ENCODE assay signal across 1 cellular context in the genomic region with DNA sequence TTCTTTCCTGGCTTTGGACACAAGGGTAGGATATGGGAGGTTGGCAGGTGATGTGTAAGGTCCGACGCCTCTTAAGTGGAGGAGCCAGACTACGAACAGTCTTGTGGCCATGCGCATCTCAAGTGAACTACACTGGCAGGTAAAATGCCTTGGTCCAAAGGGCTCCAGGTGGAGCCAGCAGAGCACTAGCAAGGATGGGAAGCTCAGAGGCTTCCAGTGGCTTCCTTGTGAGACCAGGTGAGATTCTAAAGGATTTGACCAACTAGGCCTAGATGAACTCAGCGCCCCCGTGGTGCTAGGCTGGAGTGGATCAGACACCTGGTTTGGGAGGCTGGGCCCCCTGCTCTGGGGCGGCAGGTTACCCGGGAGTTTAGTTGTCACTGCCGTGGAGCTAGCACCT.
TF ChIP-seq lines count a peak whose summit lies in the region.

No MANE protein-coding gene starts in this region.

TF ChIP-seq in H1, 55 proteins besides CTCF, POLR2A, EP300 and RAD21:
- no peak for TF ChIP-seq JUN (IDR thresholded peaks at IDR 0.05; ENCODE audit: low read depth, low read length)
- TF ChIP-seq CREB1 (IDR thresholded peaks at IDR 0.05) = no peak
- TF ChIP-seq CEBPB (IDR thresholded peaks at IDR 0.05; ENCODE audit: low read depth, low read length) = no peak
- TF ChIP-seq ATF3 (IDR thresholded peaks at IDR 0.05; ENCODE audit: insufficient read depth, low read depth, low read length) = no peak
- no peak for TF ChIP-seq CBX5 (IDR thresholded peaks at IDR 0.05; ENCODE audit: low read depth, low read length)
- no peak for TF ChIP-seq ZNF274 (IDR thresholded peaks at IDR 0.05; ENCODE audit: borderline replicate concordance, extremely low read depth, low read length)
- no peak for TF ChIP-seq BCL11A (IDR thresholded peaks at IDR 0.05; ENCODE audit: low read depth in 2 of 2, low read length in 2 of 2)
- no peak for TF ChIP-seq USF2 (IDR thresholded peaks at IDR 0.05; ENCODE audit: low read length)
- no peak for TF ChIP-seq SP1 (IDR thresholded peaks at IDR 0.05; ENCODE audit: low read depth, low read length)
- no peak for TF ChIP-seq PHF8 (conservative IDR thresholded peaks at IDR 0.05; ENCODE audit: low read depth, low read length)
TF ChIP-seq in H1: peak in this region for 0.
